23 cellular contexts compared by ENCODE assay signal in the genomic region with DNA sequence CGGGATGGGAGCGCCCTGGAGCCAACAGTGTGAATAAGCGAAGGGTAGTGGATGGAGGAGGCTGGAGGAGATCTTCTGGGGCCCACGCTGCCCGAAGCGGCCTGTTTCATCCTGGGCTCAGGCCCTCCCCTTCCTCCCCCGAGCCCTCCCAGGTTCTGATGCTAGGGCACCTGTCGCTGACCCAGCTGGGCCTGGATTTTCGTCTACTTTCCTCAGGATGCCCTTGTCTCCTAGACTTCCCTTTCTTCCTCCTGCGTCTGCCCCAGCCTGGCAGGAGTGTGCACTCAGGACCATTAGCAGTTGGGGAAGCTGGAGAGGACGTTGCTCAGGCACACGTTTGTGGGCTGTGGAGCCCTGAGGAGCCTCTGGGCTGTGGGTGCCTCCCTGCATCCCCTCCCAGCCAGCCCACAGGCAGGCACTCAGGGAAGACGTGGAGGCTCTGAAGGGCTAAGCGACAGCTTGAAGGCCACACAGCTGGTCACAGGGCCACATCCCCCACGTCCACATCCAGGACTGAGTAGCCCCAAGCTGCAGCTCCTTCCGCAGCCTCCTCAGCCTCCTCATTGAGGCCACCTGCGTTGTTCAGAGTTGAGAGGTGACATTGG.
"Had no signal": no experiment of that assay in that cellular context is flagged by ENCODE, and none has a peak within 500 bp of the region (broad histone marks: within the 10 kb centered on the region; RNA-seq: fewer than 3 reads in every experiment).

No MANE protein-coding gene starts in this region.

- ATAC-seq: gastroesophageal sphincter; naive thymus-derived CD4-positive, alpha-beta T cell; stimulated activated naive B cell treated with anti-CD40 and anti-IgM and Interleukin-4, amounts not matched to agents 10 μg/mL and 1 μg/mL and 100 μg/mL, for 72 hours had no signal

- H3K9me3 ChIP-seq: esophagus muscularis mucosa, gastroesophageal sphincter, ovary, psoas muscle, right atrium auricular region, testis, vagina had no signal

- H3K27me3 Mint-ChIP-seq: brain had no signal

- H3K36me3 Mint-ChIP-seq: activated naive CD4-positive, alpha-beta T cell treated with anti-CD3 and anti-CD28 coated beads, Interleukin-2, amount 10 ng/mL, durations not matched to agents 7 days and 5 days; brain; naive thymus-derived CD4-positive, alpha-beta T cell; stimulated activated naive B cell treated with anti-CD40 and anti-IgM and Interleukin-4, amounts not matched to agents 10 μg/mL and 1 μg/mL and 100 μg/mL, for 72 hours had no signal

- H3K27ac Mint-ChIP-seq: activated naive CD4-positive, alpha-beta T cell treated with anti-CD3 and anti-CD28 coated beads, Interleukin-2, amount 10 ng/mL, durations not matched to agents 7 days and 5 days; brain; naive thymus-derived CD4-positive, alpha-beta T cell; stimulated activated naive B cell treated with anti-CD40 and anti-IgM and Interleukin-4, amounts not matched to agents 10 μg/mL and 1 μg/mL and 100 μg/mL, for 72 hours; T-helper 2 cell treated with Interferon-gamma antibody and Interleukin-4, amounts not matched to agents 5 μg/mL and 100 μg/mL, for 36 hours had no signal

- H3K27me3 ChIP-seq: gastroesophageal sphincter, ovary, right atrium auricular region, testis, vagina had no signal

- H3K4me3 Mint-ChIP-seq: activated naive CD4-positive, alpha-beta T cell treated with anti-CD3 and anti-CD28 coated beads, Interleukin-2, amount 10 ng/mL, durations not matched to agents 7 days and 5 days; brain; naive thymus-derived CD4-positive, alpha-beta T cell; stimulated activated naive B cell treated with anti-CD40 and anti-IgM and Interleukin-4, amounts not matched to agents 10 μg/mL and 1 μg/mL and 100 μg/mL, for 72 hours; T-helper 2 cell treated with Interferon-gamma antibody and Interleukin-4, amounts not matched to agents 5 μg/mL and 100 μg/mL, for 36 hours had no signal

- H3K36me3 ChIP-seq: esophagus muscularis mucosa, gastroesophageal sphincter, ovary, right atrium auricular region, vagina, WERI-Rb-1 had no signal

- H3K4me1 Mint-ChIP-seq: activated naive CD4-positive, alpha-beta T cell treated with anti-CD3 and anti-CD28 coated beads, Interleukin-2, amount 10 ng/mL, durations not matched to agents 7 days and 5 days; naive thymus-derived CD4-positive, alpha-beta T cell; stimulated activated naive B cell treated with anti-CD40 and anti-IgM and Interleukin-4, amounts not matched to agents 10 μg/mL and 1 μg/mL and 100 μg/mL, for 72 hours had no signal

- H3K27ac ChIP-seq: esophagus muscularis mucosa, gastroesophageal sphincter, ovary, psoas muscle, right atrium auricular region, SK-N-MC, testis, vagina, WERI-Rb-1 had no signal

- H3K4me3 ChIP-seq: esophagus muscularis mucosa, gastroesophageal sphincter, lung, ovary, psoas muscle, right atrium auricular region, SK-N-MC, testis, vagina had no signal

- H3K4me1 ChIP-seq: gastroesophageal sphincter, vagina had no signal

- DNase-seq: activated CD4-positive, alpha-beta T cell treated with anti-CD3 and anti-CD28 coated beads, Interleukin-2, amount 50 U/mL, for 48 hours; activated effector memory CD4-positive, alpha-beta T cell treated with anti-CD3 and anti-CD28 coated beads, Interleukin-2, amount 50 U/mL, for 16 hours; activated naive CD4-positive, alpha-beta T cell treated with anti-CD3 and anti-CD28 coated beads, Interleukin-2, amount 10 ng/mL, durations not matched to agents 7 days and 5 days; small intestine; stimulated activated CD4-positive, alpha-beta T cell treated with anti-CD3 and anti-CD28 coated beads, Interleukin-15, amount 100 ng/mL, for 24 hours; stimulated activated CD8-positive, alpha-beta memory T cell treated with anti-CD3 and anti-CD28 coated beads, Interleukin-4, amount 100 ng/mL, for 48 hours; stimulated activated naive B cell treated with anti-CD40 and anti-IgM and Interleukin-4, amounts not matched to agents 10 μg/mL and 1 μg/mL and 100 μg/mL, for 72 hours; testis; trophoblast cell; WERI-Rb-1 had no signal

- FAIRE-seq: keratinocyte, small intestine, TTC549 had no signal

- H3K9me3 Mint-ChIP-seq: activated naive CD4-positive, alpha-beta T cell treated with anti-CD3 and anti-CD28 coated beads, Interleukin-2, amount 10 ng/mL, durations not matched to agents 7 days and 5 days; brain; naive thymus-derived CD4-positive, alpha-beta T cell; stimulated activated naive B cell treated with anti-CD40 and anti-IgM and Interleukin-4, amounts not matched to agents 10 μg/mL and 1 μg/mL and 100 μg/mL, for 72 hours; T-helper 2 cell treated with Interferon-gamma antibody and Interleukin-4, amounts not matched to agents 5 μg/mL and 100 μg/mL, for 36 hours had no signal
